Comparison of ENCODE assay signal across 8 cellular contexts in the genomic region with DNA sequence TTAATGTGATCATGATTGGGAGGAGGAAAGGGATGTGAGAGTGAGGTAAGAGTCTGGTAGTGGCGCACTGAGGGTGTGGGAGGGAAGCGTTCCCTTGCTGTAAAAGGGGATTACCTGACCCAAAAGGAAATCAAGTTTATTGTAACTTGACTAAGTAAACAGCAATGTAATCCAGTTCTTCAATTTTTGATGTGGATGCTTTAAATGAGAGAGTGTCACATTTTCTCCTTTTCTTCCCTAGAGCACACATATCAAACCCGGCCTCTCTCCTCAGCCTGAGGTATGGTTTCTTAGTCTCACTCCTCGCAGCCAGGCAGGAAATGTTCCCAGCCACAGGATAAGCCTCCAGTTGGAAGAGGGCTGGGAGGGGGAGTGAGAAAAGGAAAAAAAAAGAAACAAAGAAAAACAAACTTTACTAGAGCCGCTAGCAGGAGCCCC. TPM values are rescaled to one million over a fixed set of nuclear protein-coding genes. Genes with fewer than 3 reads are reported as not detected.
DNase-seq lines count a peak whose midpoint lies in the region; ATAC-seq and TF ChIP-seq lines count a peak whose summit lies in the region.

No MANE protein-coding gene starts in this region.

- intact Hi-C loops in natural killer cell (cut with micrococcal nuclease), result no loop called here
- intact Hi-C loops in colonic mucosa (cut with DNase I), result no loop called here

- H3K4me3 ChIP-seq in colonic mucosa, result peak overlapping the region; percentile 52

- ATAC-seq in natural killer cell, result no peak
- ATAC-seq in natural killer cell treated with Interleukin-12 subunit alpha and Interleukin-12 subunit beta and Interleukin-15 and Interleukin-18, amount 100 ng/mL, for 72 hours, result no peak

- peak overlapping the region; percentile 61 for H3K27ac ChIP-seq in colonic mucosa

- H3K4me1 ChIP-seq in colonic mucosa, result no peaks in the 10 kb centered on the region

- TF ChIP-seq CTCF in natural killer cell (IDR thresholded peaks at IDR 0.05) (no peak), colonic mucosa (IDR thresholded peaks at IDR 0.05) (no peak)

- DNase-seq in natural killer cell (no peak), colonic mucosa (no peak), middle frontal gyrus (ENCODE audit: extremely low spot score, low spot score) (peak; percentile 55), NOMO-1 treated with dmso at 0.1 percent for 144 hours (lab: John Stamatoyannopoulos, UW; ENCODE audit: unreplicated experiment) (no peak), NCI-H748 treated with DMSO at 0.1 percent for 48 hours (lab: John Stamatoyannopoulos, UW) (no peak), NCI-H1105 treated with DMSO at 0.1 percent for 48 hours (lab: John Stamatoyannopoulos, UW) (no peak), HUDEP-2 (lab: John Stamatoyannopoulos, UW; ENCODE audit: unreplicated experiment in 76 of 76) (no peak)
- no peak for DNase-seq in natural killer cell treated with Interleukin-12 subunit alpha and Interleukin-12 subunit beta and Interleukin-15 and Interleukin-18, amount 100 ng/mL, for 72 hours (ENCODE audit: low spot score)

- H3K36me3 ChIP-seq in colonic mucosa, result no peaks in the 10 kb centered on the region

- H3K36me3 Mint-ChIP-seq in natural killer cell, result no peaks in the 10 kb centered on the region
- no peaks in the 10 kb centered on the region for H3K36me3 Mint-ChIP-seq in natural killer cell treated with Interleukin-12 subunit alpha and Interleukin-12 subunit beta and Interleukin-15 and Interleukin-18, amount 100 ng/mL, for 72 hours

- no peak overlapping the region for H3K9ac ChIP-seq in colonic mucosa (ENCODE audit: low read depth in 2 of 2, low read length in 2 of 2)

- peaks cover 0 to 5% of the 10 kb centered on the region in 2 donors for H3K4me1 Mint-ChIP-seq in natural killer cell
- peaks cover 0 to 3% of the 10 kb centered on the region in 2 donors for H3K4me1 Mint-ChIP-seq in natural killer cell treated with Interleukin-12 subunit alpha and Interleukin-12 subunit beta and Interleukin-15 and Interleukin-18, amount 100 ng/mL, for 72 hours (ENCODE audit: low read depth in 2 of 2)

- H3K9me3 Mint-ChIP-seq in natural killer cell, result peaks cover 0 to 2% of the 10 kb centered on the region in 2 donors
- H3K9me3 Mint-ChIP-seq in natural killer cell treated with Interleukin-12 subunit alpha and Interleukin-12 subunit beta and Interleukin-15 and Interleukin-18, amount 100 ng/mL, for 72 hours, result peaks cover 7% of the 10 kb centered on the region

- no peaks in the 10 kb centered on the region for H3K9me3 ChIP-seq in colonic mucosa

- peaks cover 12 to 37% of the 10 kb centered on the region in 2 donors for H3K27me3 Mint-ChIP-seq in natural killer cell (ENCODE audit: low read depth in 2 of 2)
- peaks cover 7 to 24% of the 10 kb centered on the region in 2 donors for H3K27me3 Mint-ChIP-seq in natural killer cell treated with Interleukin-12 subunit alpha and Interleukin-12 subunit beta and Interleukin-15 and Interleukin-18, amount 100 ng/mL, for 72 hours

- no peak overlapping the region for H3K27ac Mint-ChIP-seq in natural killer cell
- no peak overlapping the region for H3K27ac Mint-ChIP-seq in natural killer cell treated with Interleukin-12 subunit alpha and Interleukin-12 subunit beta and Interleukin-15 and Interleukin-18, amount 100 ng/mL, for 72 hours

- no peaks in the 10 kb centered on the region for H3K27me3 ChIP-seq in colonic mucosa

- peak overlapping the region; percentile 39 for H3K4me3 Mint-ChIP-seq in natural killer cell
- no peak overlapping the region for H3K4me3 Mint-ChIP-seq in natural killer cell treated with Interleukin-12 subunit alpha and Interleukin-12 subunit beta and Interleukin-15 and Interleukin-18, amount 100 ng/mL, for 72 hours

RNA-seq across cellular contexts. Expression of a gene that starts 0.7 kb away (rescaled TPM):
- total RNA-seq in natural killer cell (not detected), colonic mucosa (1 to 10 TPM; 1.9 to 2.9 TPM)
- total RNA-seq in natural killer cell treated with Interleukin-12 subunit alpha and Interleukin-12 subunit beta and Interleukin-15 and Interleukin-18, amount 100 ng/mL, for 72 hours, result not detected
